ENCODE assay signal across 10 cellular contexts in genomic region chr17:73343168-73343634, GRCh38. TPM values are rescaled to one million over a fixed set of nuclear protein-coding genes. Genes with fewer than 3 reads are reported as not detected.
A peak's percentile ranks its signal among the peaks of the same experiment; 100 is the strongest.
DNase-seq lines count a peak whose midpoint lies in the region; ATAC-seq, FAIRE-seq and TF ChIP-seq lines count a peak whose summit lies in the region.
"Had no signal": no experiment of that assay in that cellular context is flagged by ENCODE, and none has a peak within 500 bp of the region (broad histone marks: within the 10 kb centered on the region; RNA-seq: fewer than 3 reads in every experiment).

No MANE protein-coding gene starts in this region.

- CTCF ChIA-PET in MCF 10A (lab: Yijun Ruan, JAX) (interaction anchor here (0.6 to 1.7 kb wide), 4 partner anchors 19 to 422 kb away, joined by 3 to 6 read pairs (median 3); no protein-coding TSS in a partner anchor), H1 (lab: Charles Lee; ENCODE audit: partially characterized antibody) (interaction anchor here (1.0 to 5.4 kb wide), 10 partner anchors 13 to 262 kb away, joined by 3 to 53 read pairs (median 6); partner anchors contain the start of gene CDC42EP4)
- CTCF ChIA-PET in activated CD4-positive, alpha-beta T cell treated with anti-CD3 and anti-CD28 coated beads for 36 hours (lab: Charles Lee): interaction anchor here (0.6 to 1.5 kb wide), 2 partner anchors 112 to 175 kb away, joined by 4 to 5 read pairs; a partner anchor contains a TSS

- peak overlapping the region; percentile 92 for H2BK120ac ChIP-seq in H1 (replicated peaks; ENCODE audit: low read depth, low read length)

- peak overlapping the region; percentile 40 for H3K56ac ChIP-seq in H1 (replicated peaks; ENCODE audit: insufficient read length, low read depth, low read length)

- H3K9me3 ChIP-seq in breast epithelium: no peaks in the 10 kb centered on the region
- no peaks in the 10 kb centered on the region for H3K9me3 ChIP-seq in H1 (ENCODE audit: insufficient read depth in 2 of 2, low read depth in 1 of 2, low read length in 1 of 2)
- no peaks in the 10 kb centered on the region for H3K9me3 ChIP-seq in mucosa of descending colon
- H3K9me3 ChIP-seq in aorta (ENCODE audit: control insufficient read depth, low read length): no peaks in the 10 kb centered on the region

- H3K27me3 ChIP-seq in breast epithelium (no peaks in the 10 kb centered on the region), H1 (replicated peaks in 1 of 4; ENCODE audit: control insufficient read depth in 3 of 4, extremely low read depth in 1 of 4, insufficient read depth in 3 of 4, low read length in 3 of 4) (no peaks in the 10 kb centered on the region), aorta (ENCODE audit: control insufficient read depth in 1 of 2, insufficient read depth in 2 of 2, low read length in 1 of 2) (no peaks in the 10 kb centered on the region)

- no peaks in the 10 kb centered on the region; the same call in 1 of the 2 replicates for H3K23me2 ChIP-seq in H1 (ENCODE audit: low read depth, low read length)

- H2BK5ac ChIP-seq in H1 (ENCODE audit: low read depth, low read length): peak overlapping the region; percentile 94; the same call in 1 of the 2 replicates

- H3K27me3 Mint-ChIP-seq in MCF 10A (ENCODE audit: insufficient read depth, unreplicated experiment): no peaks in the 10 kb centered on the region
- H3K27me3 Mint-ChIP-seq in activated CD4-positive, alpha-beta T cell treated with anti-CD3 and anti-CD28 coated beads for 36 hours: no peaks in the 10 kb centered on the region

- no peak overlapping the region for H4K8ac ChIP-seq in H1 (ENCODE audit: extremely low read depth, insufficient read depth, low read length)

- peaks cover 25% of the 10 kb centered on the region for H3K4me1 Mint-ChIP-seq in MCF 10A (ENCODE audit: insufficient read depth, unreplicated experiment)
- H3K4me1 Mint-ChIP-seq in activated CD4-positive, alpha-beta T cell treated with anti-CD3 and anti-CD28 coated beads for 36 hours: peaks cover 4% of the 10 kb centered on the region

- peak overlapping the region; percentile 88; the same call in 1 of the 2 replicates for H2BK15ac ChIP-seq in H1 (ENCODE audit: low read length)

- peak in 1 of 2 donors; percentile 59 for DNase-seq in breast epithelium (ENCODE audit: low spot score in 2 of 2)
- no peak for DNase-seq in MCF 10A (ENCODE audit: unreplicated experiment)
- peak; percentile 75 to 81 for DNase-seq in H1 (ENCODE audit: low read depth in 1 of 2, low spot score in 2 of 2)
- DNase-seq in mucosa of descending colon: peak in 2 of 3 donors; percentile 25 to 71
- DNase-seq in aorta: peak; percentile 84 to 89
- no peak for DNase-seq in NCI-H1105 treated with DMSO at 0.1 percent for 48 hours (lab: John Stamatoyannopoulos, UW)
- no peak for DNase-seq in activated CD4-positive, alpha-beta T cell treated with anti-CD3 and anti-CD28 coated beads for 36 hours

- no peak overlapping the region for H3K27ac Mint-ChIP-seq in MCF 10A (ENCODE audit: low read depth, unreplicated experiment)
- no peak overlapping the region for H3K27ac Mint-ChIP-seq in activated CD4-positive, alpha-beta T cell treated with anti-CD3 and anti-CD28 coated beads for 36 hours

- H3K27ac ChIP-seq in breast epithelium (peak overlapping the region; percentile 86 to 92), H1 (ENCODE audit: low read depth, low read length) (peak overlapping the region; percentile 81), aorta (ENCODE audit: low read depth in 1 of 2, low read length in 2 of 2) (peak overlapping the region in 1 of 2 donors; percentile 14)

- no peaks in the 10 kb centered on the region for H4K20me1 ChIP-seq in H1 (replicated peaks in 1 of 2; ENCODE audit: control insufficient read depth in 1 of 2, insufficient read depth in 2 of 2, low read length in 2 of 2)

- H3K36me3 ChIP-seq in breast epithelium (no peaks in the 10 kb centered on the region), H1 (ENCODE audit: control insufficient read depth in 2 of 4, insufficient read depth in 4 of 4, low read length in 3 of 4) (no peaks in the 10 kb centered on the region), mucosa of descending colon (ENCODE audit: low read depth) (no peaks in the 10 kb centered on the region), aorta (ENCODE audit: control insufficient read depth in 1 of 2, insufficient read depth in 2 of 2, low read length in 1 of 2) (no peaks in the 10 kb centered on the region)

- 2% methylated on average over 10 of the region's 17 CpGs; no CpG with 5 or more reads in 1 of the 2 experiments for WGBS in H1 (ENCODE audit: extremely low coverage in 1 of 2, insufficient coverage in 1 of 2, insufficient read length in 1 of 2, insufficient replicate concordance in 2 of 2, low coverage in 1 of 2, low lambda C conversion rate in 2 of 2, missing lambda C conversion rate in 1 of 2), 2 experiments
- WGBS in aorta, 2 donors: 8 to 9% methylated on average over 17 of the region's 17 CpGs

- no peak for TF ChIP-seq RAD21 in H1 (IDR thresholded peaks at IDR 0.05 in 1 of 2, conservative IDR thresholded peaks at IDR 0.05 in 1 of 2; ENCODE audit: low read depth in 2 of 2, low read length in 2 of 2)

- peak overlapping the region; percentile 87 for H4K91ac ChIP-seq in H1 (replicated peaks; ENCODE audit: insufficient read length, low read length)

- ATAC-seq in mucosa of descending colon (peak; percentile 27), aorta (ENCODE audit: low FRiP score) (peak; percentile 62), HG03520 (IDR thresholded peaks at IDR 0.05; ENCODE audit: unreplicated experiment) (no peak)
- no peak for ATAC-seq in activated CD4-positive, alpha-beta T cell treated with anti-CD3 and anti-CD28 coated beads for 36 hours

- POLR2A ChIA-PET in MCF 10A (lab: Yijun Ruan, JAX) (interaction anchor here (4.6 kb wide), 1 partner anchor 33 kb away, joined by 90 read pairs; the partner anchor contains the start of gene CDC42EP4), H1 (lab: Charles Lee; ENCODE audit: partially characterized antibody) (interaction anchor here (1.3 to 4.5 kb wide), 9 partner anchors 10 to 111 kb away, joined by 3 to 49 read pairs (median 7); partner anchors contain the start of gene CDC42EP4)
- POLR2A ChIA-PET in activated CD4-positive, alpha-beta T cell treated with anti-CD3 and anti-CD28 coated beads for 36 hours (lab: Charles Lee): no interaction called here

- H3K9me3 Mint-ChIP-seq in MCF 10A (ENCODE audit: unreplicated experiment): no peaks in the 10 kb centered on the region
- H3K9me3 Mint-ChIP-seq in activated CD4-positive, alpha-beta T cell treated with anti-CD3 and anti-CD28 coated beads for 36 hours (ENCODE audit: low read depth): no peaks in the 10 kb centered on the region

- H3K4ac ChIP-seq in H1 (replicated peaks; ENCODE audit: insufficient read length, low read depth, low read length): peak overlapping the region; percentile 92

- H3K18ac ChIP-seq in H1 (ENCODE audit: extremely low read depth, low read length): peak overlapping the region; percentile 92

- H2BK12ac ChIP-seq in H1 (ENCODE audit: low read depth, low read length): peak overlapping the region; percentile 97

- no peak overlapping the region for H2AK5ac ChIP-seq in H1 (ENCODE audit: low read depth, low read length)

- peak overlapping the region in 2 of 3 donors; percentile 2 to 48 for H3K4me3 ChIP-seq in breast epithelium
- peak overlapping the region in 3 of 4 experiments; percentile 9 to 41 (median 23); a peak in 5 of 8 replicates for H3K4me3 ChIP-seq in H1 (ENCODE audit: extremely low read depth in 1 of 4, insufficient read depth in 2 of 4, low read depth in 3 of 4, low read length in 4 of 4)
- no peak overlapping the region for H3K4me3 ChIP-seq in mucosa of descending colon
- H3K4me3 ChIP-seq in aorta (ENCODE audit: low read length in 2 of 2): no peak overlapping the region

- no TSS peak for BruUV-seq in MCF 10A (replicated peaks; lab: Mats Ljungman, UMichigan)

- peak in 1 of 2 experiments; percentile 81; a peak in 1 of 3 replicates for TF ChIP-seq EP300 in H1 (IDR thresholded peaks at IDR 0.05; ENCODE audit: borderline replicate concordance in 1 of 2, low read depth in 2 of 2, low read length in 2 of 2)

- no peak overlapping the region for H3K4me3 Mint-ChIP-seq in MCF 10A (ENCODE audit: unreplicated experiment)
- no peak overlapping the region for H3K4me3 Mint-ChIP-seq in activated CD4-positive, alpha-beta T cell treated with anti-CD3 and anti-CD28 coated beads for 36 hours

- peaks cover 6% of the 10 kb centered on the region for H3K36me3 Mint-ChIP-seq in MCF 10A (ENCODE audit: insufficient read depth, unreplicated experiment)
- H3K36me3 Mint-ChIP-seq in activated CD4-positive, alpha-beta T cell treated with anti-CD3 and anti-CD28 coated beads for 36 hours (ENCODE audit: low read depth): no peaks in the 10 kb centered on the region

- TF ChIP-seq CTCF in breast epithelium (IDR thresholded peaks at IDR 0.05) (no peak), MCF 10A (IDR thresholded peaks at IDR 0.05; ENCODE audit: unreplicated experiment) (no peak), H1 (IDR thresholded peaks at IDR 0.05; ENCODE audit: control extremely low read depth in 1 of 3, insufficient read depth in 1 of 3, low read depth in 1 of 3, low read length in 3 of 3) (no peak), mucosa of descending colon (IDR thresholded peaks at IDR 0.05) (no peak)

- H4K5ac ChIP-seq in H1 (ENCODE audit: insufficient read length, low read depth, low read length): peak overlapping the region; percentile 23

- H2AFZ ChIP-seq in H1 (ENCODE audit: low read length): no peak overlapping the region

- no peaks in the 10 kb centered on the region for H3K79me2 ChIP-seq in H1 (ENCODE audit: control insufficient read depth in 1 of 2, insufficient read depth in 2 of 2, low read length in 2 of 2)

- H3K4me1 ChIP-seq in breast epithelium: peaks cover 9 to 16% of the 10 kb centered on the region in 2 donors
- H3K4me1 ChIP-seq in H1 (replicated peaks in 1 of 4; ENCODE audit: control insufficient read depth in 3 of 4, insufficient read depth in 4 of 4, low read length in 3 of 4): peaks cover 10 to 39% (median 28%) of the 10 kb centered on the region in 4 experiments
- H3K4me1 ChIP-seq in mucosa of descending colon (ENCODE audit: low read depth): peaks cover 4% of the 10 kb centered on the region
- H3K4me1 ChIP-seq in aorta (ENCODE audit: control insufficient read depth in 1 of 2, insufficient read depth in 2 of 2, low read length in 2 of 2): no peaks in the 10 kb centered on the region

- peak overlapping the region; percentile 50 to 67 for H3K4me2 ChIP-seq in H1 (ENCODE audit: insufficient read depth in 1 of 2, low read depth in 2 of 2, low read length in 2 of 2)

- H3K14ac ChIP-seq in H1 (ENCODE audit: insufficient read length): peak overlapping the region; percentile 13

- peak overlapping the region; percentile 94 for H2BK20ac ChIP-seq in H1 (ENCODE audit: low read length)

- no peak overlapping the region for H3K23ac ChIP-seq in H1 (ENCODE audit: insufficient read length)

- peak overlapping the region in 3 of 4 experiments; percentile 25 to 54 (median 53); a peak in 3 of 7 replicates for H3K9ac ChIP-seq in H1 (replicated peaks in 1 of 4; ENCODE audit: extremely low read depth in 1 of 4, low read depth in 3 of 4, low read length in 3 of 4)

- TF ChIP-seq POLR2A in breast epithelium (IDR thresholded peaks at IDR 0.05): no peak
- peak in 1 of 2 experiments; percentile 47; a peak in 2 of 3 replicates for TF ChIP-seq POLR2A in H1 (IDR thresholded peaks at IDR 0.05; ENCODE audit: control extremely low read depth in 1 of 2, low read depth in 2 of 2, low read length in 2 of 2)

- no peaks in the 10 kb centered on the region for H3K79me1 ChIP-seq in H1 (ENCODE audit: low read depth, low read length)

- intact Hi-C loops in breast epithelium (cut with DNase I; ENCODE audit: low total_unique reads): no loop called here
- intact Hi-C loops in MCF 10A (cut with micrococcal nuclease): no loop called here
- intact Hi-C loops in mucosa of descending colon (cut with DNase I, micrococcal nuclease): no loop called here
- intact Hi-C loops in aorta (cut with DNase I): loop anchor here in 1 of 2 donors (5.0 kb wide), 1 partner anchor 36 kb away; no protein-coding TSS in a partner anchor
- intact Hi-C loops in activated CD4-positive, alpha-beta T cell treated with anti-CD3 and anti-CD28 coated beads for 36 hours (cut with DNase I, micrococcal nuclease): no loop called here

- peak; percentile 19 for FAIRE-seq in H1 (lab: Jason Lieb, UNC)
- FAIRE-seq: A204.1, islet of Langerhans had no signal

RNA-seq across cellular contexts. Expression of gene CDC42EP4, which starts 31.4 kb away (rescaled TPM):
- total RNA-seq in breast epithelium (100 to 1,000 TPM in 2 of 3 donors, 10 to 100 TPM in 1; 71.0 to 141 (median 112) TPM), MCF 10A (2022) (11.0 and 12.2 TPM in 2 replicates), mucosa of descending colon (10 to 100 TPM; 54.6 to 95.2 (median 75.9) TPM), aorta (10 to 100 TPM; 62.8 to 73.7 TPM)
- total RNA-seq in H1 (2021; fragmentation: NEBNext Ultra II Directional; extraction: Animal tissue kit (Norgen Biotek cat#: 25700)): 12.6 and 13.1 TPM in 2 replicates
- polyA plus RNA-seq in H1 (2011; rRNA removed) (8.8 and 13.9 TPM in 2 replicates), aorta (10 to 100 TPM; 23.6 to 23.8 TPM)
- 10.7 TPM for polyA plus RNA-seq in H1 (2011; cell fraction: cytosol; rRNA removed)
- polyA plus RNA-seq in H1 (2011; cell fraction: nucleus; rRNA removed): 12.2 TPM
- polyA plus RNA-seq in H1 (2012, experiment 1 of 2): 8.2 to 11.6 TPM (median 10.3 TPM) in 4 replicates
- 11.4 TPM for polyA plus RNA-seq in H1 (2012, experiment 2 of 2)
- polyA plus RNA-seq in H1 (2013, experiment 1 of 2): 6.2 TPM
- polyA plus RNA-seq in H1 (2013, experiment 2 of 2): 6.5 TPM
- 10.9 and 12.7 TPM in 2 replicates for polyA minus RNA-seq in H1 (2011; rRNA and poly(A)+ RNA removed)
- 13.9 TPM for polyA minus RNA-seq in H1 (2011; cell fraction: cytosol; rRNA and poly(A)+ RNA removed)
- polyA minus RNA-seq in H1 (2011; cell fraction: nucleus; rRNA and poly(A)+ RNA removed): 19.5 TPM
- under 1 TPM; 0.87 to 0.91 TPM for total RNA-seq in activated CD4-positive, alpha-beta T cell treated with anti-CD3 and anti-CD28 coated beads for 36 hours

Comparison
In these comparisons a context has a peak if more than half of its experiments do, and no peak if none do; other contexts are left out.
1. DNase-seq: peak in H1 (2 of 2), mucosa of descending colon (2 of 3) and aorta (2 of 2); none in MCF 10A (single experiment), NCI-H1105 treated with DMSO at 0.1 percent for 48 hours (single experiment) and activated CD4-positive, alpha-beta T cell treated with anti-CD3 and anti-CD28 coated beads for 36 hours (single experiment).
2. H3K4me3 ChIP-seq: peak in breast epithelium (2 of 3) and H1 (3 of 4); none in mucosa of descending colon (single experiment) and aorta (0 of 2).
3. ATAC-seq: peak in mucosa of descending colon (single experiment) and aorta (single experiment); none in activated CD4-positive, alpha-beta T cell treated with anti-CD3 and anti-CD28 coated beads for 36 hours (single experiment) and HG03520 (single experiment).